ENCODE assay signal across 10 cellular contexts in genomic region chr5:64384761-64385160, GRCh38.
DNase-seq lines count a peak whose midpoint lies in the region; ATAC-seq and TF ChIP-seq lines count a peak whose summit lies in the region.
"Had no signal": no experiment of that assay in that cellular context is flagged by ENCODE, and none has a peak within 500 bp of the region (broad histone marks: within the 10 kb centered on the region; RNA-seq: fewer than 3 reads in every experiment).

No MANE protein-coding gene starts in this region.

- no peak overlapping the region for H3K4me3 ChIP-seq in gastroesophageal sphincter
- H3K4me3 ChIP-seq: lung, SJSA1 had no signal

- no peaks in the 10 kb centered on the region for H3K27me3 ChIP-seq in gastroesophageal sphincter
- H3K27me3 ChIP-seq: SJSA1 had no signal

- no peak for TF ChIP-seq CTCF in gastroesophageal sphincter (IDR thresholded peaks at IDR 0.05)

- no peak overlapping the region for H3K27ac ChIP-seq in gastroesophageal sphincter
- H3K27ac ChIP-seq: SJSA1 had no signal

- no peaks in the 10 kb centered on the region for H3K36me3 ChIP-seq in gastroesophageal sphincter
- H3K36me3 ChIP-seq: SJSA1 had no signal

- peak; percentile 95 for ATAC-seq in GM18517 (IDR thresholded peaks at IDR 0.05; ENCODE audit: unreplicated experiment)
- peak; percentile 69 for ATAC-seq in HG02588 (IDR thresholded peaks at IDR 0.05; ENCODE audit: unreplicated experiment)
- ATAC-seq in gastroesophageal sphincter, result no peak

- TF ChIP-seq POLR2A in gastroesophageal sphincter (IDR thresholded peaks at IDR 0.05), result no peak

- DNase-seq in NCI-H146 treated with DMSO at 0.1 percent for 48 hours (lab: John Stamatoyannopoulos, UW; ENCODE audit: unreplicated experiment) (peak; percentile 41), hepatic stellate cell (ENCODE audit: low spot score) (peak; percentile 4), anterior cingulate cortex (lab: John Stamatoyannopoulos, UW) (no peak), dedifferentiated amniotic fluid mesenchymal stem cell (ENCODE audit: extremely low spot score) (no peak)
- no peak for DNase-seq in stimulated activated CD4-positive, alpha-beta T cell treated with anti-CD3 and anti-CD28 coated beads, Interleukin-4, amount 100 ng/mL, for 1 hour

- H3K9me3 ChIP-seq in gastroesophageal sphincter, result peaks cover 0 to 21% (median 0%) of the 10 kb centered on the region in 3 donors
- H3K9me3 ChIP-seq: SJSA1 had no signal

- H3K4me1 ChIP-seq in gastroesophageal sphincter, result no peaks in the 10 kb centered on the region
- H3K4me1 ChIP-seq: SJSA1 had no signal

- no peak for TF ChIP-seq EP300 in gastroesophageal sphincter (IDR thresholded peaks at IDR 0.05)

Comparison
In these comparisons a context has a peak if more than half of its experiments do, and no peak if none do; other contexts are left out.
1. DNase-seq: peak in NCI-H146 treated with DMSO at 0.1 percent for 48 hours (single experiment) and hepatic stellate cell (single experiment); none in anterior cingulate cortex (0 of 58), stimulated activated CD4-positive, alpha-beta T cell treated with anti-CD3 and anti-CD28 coated beads, Interleukin-4, amount 100 ng/mL, for 1 hour (single experiment) and dedifferentiated amniotic fluid mesenchymal stem cell (single experiment).